Comparison of ENCODE assay signal across 8 cellular contexts in the genomic region with DNA sequence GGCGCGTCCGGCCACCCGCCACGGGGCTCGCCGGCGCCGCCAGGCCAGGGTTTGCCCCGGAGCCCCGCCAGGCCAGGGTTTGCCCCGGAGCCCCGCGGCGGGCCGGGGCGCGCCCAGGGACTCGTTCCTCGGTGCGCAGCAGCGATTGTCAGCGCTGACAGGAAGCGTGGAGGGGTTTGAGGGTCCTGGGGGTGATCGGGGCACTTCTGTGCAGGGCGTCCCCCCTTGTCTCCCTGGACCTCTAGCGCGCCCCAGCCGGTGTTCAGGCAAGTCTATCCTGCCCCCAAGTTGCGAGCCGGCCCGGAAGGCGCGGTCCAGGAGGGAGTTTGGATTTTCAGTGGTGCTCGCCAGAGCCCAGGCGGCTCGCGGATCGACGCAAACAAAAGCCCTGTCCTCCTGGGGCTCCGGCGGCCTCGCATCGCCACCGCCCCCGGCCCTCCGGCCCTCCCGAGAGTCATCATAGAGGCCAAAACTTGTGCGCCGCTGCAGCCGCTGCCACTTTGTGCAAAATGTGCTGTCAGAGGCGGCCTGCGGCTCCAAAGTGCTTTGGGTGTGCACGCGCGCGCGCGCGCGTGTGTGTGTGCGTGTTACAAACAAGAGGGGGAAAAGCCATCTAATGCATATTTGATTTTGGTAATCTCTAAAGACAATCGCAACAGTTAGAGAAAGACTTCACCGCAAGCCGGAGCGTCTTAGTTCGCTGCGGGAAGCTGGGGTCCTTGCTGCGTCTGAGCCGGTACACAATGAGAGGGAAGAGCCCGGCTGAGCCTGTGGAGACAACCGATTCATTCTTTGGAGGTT. TPM values are rescaled to one million over a fixed set of nuclear protein-coding genes. Genes with fewer than 3 reads are reported as not detected.
DNase-seq lines count a peak whose midpoint lies in the region; ATAC-seq, FAIRE-seq and TF ChIP-seq lines count a peak whose summit lies in the region.
"Had no signal": no experiment of that assay in that cellular context is flagged by ENCODE, and none has a peak within 500 bp of the region (broad histone marks: within the 10 kb centered on the region; RNA-seq: fewer than 3 reads in every experiment).

No MANE protein-coding gene starts in this region.

- no peaks in the 10 kb centered on the region for H3K36me3 Mint-ChIP-seq in nephron progenitor cell (ENCODE audit: low read depth)

- peaks cover 26% of the 10 kb centered on the region for H3K27me3 Mint-ChIP-seq in nephron progenitor cell (ENCODE audit: low read depth, poor library complexity)

- no peaks in the 10 kb centered on the region for H3K9me3 ChIP-seq in ES-I3 (ENCODE audit: control insufficient read depth, insufficient read depth, low read length)

- H3K4me1 ChIP-seq in ES-I3 (ENCODE audit: insufficient read depth, low read length): peaks cover 52% of the 10 kb centered on the region

- no peaks in the 10 kb centered on the region for H3K36me3 ChIP-seq in ES-I3 (ENCODE audit: insufficient read depth, low read length)

- ATAC-seq in HG02870 (IDR thresholded peaks at IDR 0.05; ENCODE audit: unreplicated experiment) (peak; percentile 7), HG02973 (IDR thresholded peaks at IDR 0.05; ENCODE audit: unreplicated experiment) (no peak)

- peak overlapping the region; percentile 76 for H3K9ac ChIP-seq in ES-I3 (ENCODE audit: low read depth, low read length)

- H3K4me1 Mint-ChIP-seq in nephron progenitor cell: peaks cover 47% of the 10 kb centered on the region

- H3K4me3 Mint-ChIP-seq in nephron progenitor cell: peak overlapping the region; percentile 93

- no peak for FAIRE-seq in frontal cortex (lab: Jason Lieb, UNC)
- FAIRE-seq: TTC549 had no signal

- no peaks in the 10 kb centered on the region for H3K9me3 Mint-ChIP-seq in nephron progenitor cell

- peak; percentile 8 to 15 for DNase-seq in activated CD4-positive, alpha-beta T cell treated with anti-CD3 and anti-CD28 coated beads, Interleukin-2, amount 50 U/mL, for 48 hours
- peak; percentile 40 for DNase-seq in frontal cortex (ENCODE audit: low spot score in 2 of 2)
- DNase-seq in nephron progenitor cell: peak; percentile 61
- DNase-seq in HUDEP-2 (lab: John Stamatoyannopoulos, UW; ENCODE audit: unreplicated experiment in 76 of 76): no peak

- H3K27ac Mint-ChIP-seq in nephron progenitor cell: no peak overlapping the region

- no peak for TF ChIP-seq CTCF in nephron progenitor cell (IDR thresholded peaks at IDR 0.05)

RNA-seq across cellular contexts. Expression of a gene that starts 1.0 kb away (rescaled TPM):
- total RNA-seq in frontal cortex: 2.0 TPM

Comparison
In these comparisons a context has a peak if more than half of its experiments do, and no peak if none do; other contexts are left out.
1. DNase-seq: peak in activated CD4-positive, alpha-beta T cell treated with anti-CD3 and anti-CD28 coated beads, Interleukin-2, amount 50 U/mL, for 48 hours (2 of 2), frontal cortex (2 of 2) and nephron progenitor cell (single experiment); none in HUDEP-2 (0 of 76).